ENCODE assay signal across 8 cellular contexts in genomic region chr7:106999023-106999422, GRCh38.
"Had no signal": no experiment of that assay in that cellular context is flagged by ENCODE, and none has a peak within 500 bp of the region (broad histone marks: within the 10 kb centered on the region; RNA-seq: fewer than 3 reads in every experiment).

No MANE protein-coding gene starts in this region.

- H3K4me3 ChIP-seq: cardiac muscle cell, hepatocyte, thoracic aorta had no signal

- H3K36me3 ChIP-seq: cardiac muscle cell, thoracic aorta had no signal

- H2AFZ ChIP-seq: hepatocyte had no signal

- H3K27ac ChIP-seq: hepatocyte, thoracic aorta, VCaP had no signal

- DNase-seq: activated CD4-positive, alpha-beta memory T cell treated with anti-CD3 and anti-CD28 coated beads, Interleukin-2, amount 10 ng/mL, durations not matched to agents 7 days and 5 days; effector CD4-positive, alpha-beta T cell; stimulated activated CD4-positive, alpha-beta T cell treated with anti-CD3 and anti-CD28 coated beads, Interleukin-4, amount 100 ng/mL, for 1 hour; T-helper 9 cell had no signal

- H3K9me3 ChIP-seq: thoracic aorta had no signal

- H3K79me2 ChIP-seq: hepatocyte had no signal

- H3K4me2 ChIP-seq: hepatocyte had no signal

- H3K27me3 ChIP-seq: cardiac muscle cell, hepatocyte had no signal
